Comparison of ENCODE assay signal across 8 cellular contexts in the genomic region with DNA sequence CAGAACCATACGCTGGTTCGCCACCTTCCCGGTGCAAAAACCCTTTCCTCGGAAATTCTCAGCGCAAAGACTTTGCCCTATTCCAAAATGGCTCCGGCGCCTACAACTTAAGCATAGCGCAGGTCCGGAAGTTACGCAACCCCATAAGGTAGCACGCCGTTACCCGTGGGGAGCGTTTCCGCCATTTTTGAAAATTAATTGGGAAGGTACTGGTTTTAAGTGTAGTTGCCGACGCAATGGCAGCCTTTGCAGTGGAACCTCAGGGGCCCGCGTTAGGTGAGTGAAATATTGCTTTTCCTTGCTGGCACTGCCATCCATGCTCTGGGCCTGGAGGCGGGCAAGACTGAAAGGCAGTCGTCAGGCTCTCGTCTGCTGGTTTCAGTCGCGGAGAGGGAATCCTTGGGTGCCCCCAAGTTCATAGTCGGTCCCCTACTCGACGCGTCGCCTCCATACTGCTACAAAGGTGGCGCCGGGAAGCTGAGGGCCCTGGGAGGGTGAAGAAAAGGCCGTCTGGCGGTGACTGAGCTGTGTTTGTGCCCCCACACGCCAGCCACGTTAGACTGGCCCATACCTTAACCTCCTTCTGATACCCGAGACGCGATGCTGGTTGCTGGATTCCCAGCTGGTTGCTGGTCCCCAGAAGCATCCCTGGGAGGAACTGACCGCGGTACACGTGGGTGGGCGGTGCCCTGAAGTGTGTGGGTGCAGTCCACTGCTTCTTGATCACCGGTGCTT. TPM values are rescaled to one million over a fixed set of nuclear protein-coding genes. Genes with fewer than 3 reads are reported as not detected.
DNase-seq lines count a peak whose midpoint lies in the region; ATAC-seq and TF ChIP-seq lines count a peak whose summit lies in the region.

NUP35 (plus strand) TSS at position 222 of the 735 bp plus-strand sequence; CDS start at position 237, 15 bp downstream.

- intact Hi-C loops in activated naive CD4-positive, alpha-beta T cell treated with anti-CD3 and anti-CD28 coated beads for 36 hours (cut with micrococcal nuclease): loop anchor here (1.0 kb wide), 3 partner anchors 46 to 408 kb away; partner anchors contain the start of genes DNAJC10, DUSP19 and NCKAP1

- H3K9me3 ChIP-seq in gastroesophageal sphincter (no peaks in the 10 kb centered on the region), neutrophil (no peaks in the 10 kb centered on the region)

- TF ChIP-seq POLR2A in gastroesophageal sphincter (IDR thresholded peaks at IDR 0.05): peak in 1 of 2 donors; percentile 14

- H3K27me3 Mint-ChIP-seq in activated naive CD4-positive, alpha-beta T cell treated with anti-CD3 and anti-CD28 coated beads for 36 hours (ENCODE audit: low read depth): peaks cover 6% of the 10 kb centered on the region

- peak within 1 kb of the TSS; percentile 93 for H3K4me3 Mint-ChIP-seq in activated naive CD4-positive, alpha-beta T cell treated with anti-CD3 and anti-CD28 coated beads for 36 hours

- H3K4me1 ChIP-seq in gastroesophageal sphincter (peaks cover 0 to 15% (median 4%) of the 10 kb centered on the region in 3 donors), neutrophil (ENCODE audit: control insufficient read depth in 1 of 2, insufficient read depth in 1 of 2, low read depth in 1 of 2, low read length in 1 of 2) (peaks cover 17 to 18% of the 10 kb centered on the region in 2 experiments)

- peaks cover 32% of the 10 kb centered on the region for H3K4me1 Mint-ChIP-seq in activated naive CD4-positive, alpha-beta T cell treated with anti-CD3 and anti-CD28 coated beads for 36 hours (ENCODE audit: low read depth)

- CTCF ChIA-PET in activated naive CD4-positive, alpha-beta T cell treated with anti-CD3 and anti-CD28 coated beads for 36 hours (lab: Charles Lee): no interaction called here

- H3K27ac Mint-ChIP-seq in activated naive CD4-positive, alpha-beta T cell treated with anti-CD3 and anti-CD28 coated beads for 36 hours: peak within 1 kb of the TSS; percentile 95

- peaks cover 10% of the 10 kb centered on the region for H3K36me3 Mint-ChIP-seq in activated naive CD4-positive, alpha-beta T cell treated with anti-CD3 and anti-CD28 coated beads for 36 hours (ENCODE audit: low read depth)

- H3K9me3 Mint-ChIP-seq in activated naive CD4-positive, alpha-beta T cell treated with anti-CD3 and anti-CD28 coated beads for 36 hours: no peaks in the 10 kb centered on the region

- H3K27ac ChIP-seq in gastroesophageal sphincter (peak within 1 kb of the TSS; percentile 82 to 94 (median 87)), neutrophil (peak within 1 kb of the TSS; percentile 65)

- TF ChIP-seq EP300 in gastroesophageal sphincter (IDR thresholded peaks at IDR 0.05): no peak

- 0% methylated on average over 4 to 12 of the region's 43 CpGs for WGBS in gastroesophageal sphincter (ENCODE audit: low coverage in 1 of 2), 2 donors

- peak within 1 kb of the TSS; percentile 94 for H3K4me3 ChIP-seq in HFF-Myc (replicated peaks; ENCODE audit: low read depth, low read length)
- H3K4me3 ChIP-seq in gastroesophageal sphincter: peak within 1 kb of the TSS; percentile 77 to 80
- H3K4me3 ChIP-seq in neutrophil (ENCODE audit: low read depth in 1 of 2, low read length in 1 of 2): peak within 1 kb of the TSS; percentile 76 to 87

- peaks cover 0 to 9% of the 10 kb centered on the region in 2 donors for H3K36me3 ChIP-seq in gastroesophageal sphincter
- no peaks in the 10 kb centered on the region for H3K36me3 ChIP-seq in neutrophil

- ATAC-seq in gastroesophageal sphincter: peak; percentile 95

- DNase-seq in GM03348 (ENCODE audit: low spot score) (peak; percentile 91), HFF-Myc (ENCODE audit: extremely low read depth, low read depth) (peak; percentile 87), NAMALWA (ENCODE audit: low spot score) (peak; percentile 95), SK-N-DZ (ENCODE audit: low spot score) (peak; percentile 94), superior temporal gyrus (ENCODE audit: extremely low spot score) (peak; percentile 98)
- DNase-seq in activated naive CD4-positive, alpha-beta T cell treated with anti-CD3 and anti-CD28 coated beads for 36 hours: peak; percentile 90

- H3K27me3 ChIP-seq in gastroesophageal sphincter (no peaks in the 10 kb centered on the region), neutrophil (peaks cover 10% of the 10 kb centered on the region)

- TF ChIP-seq CTCF in HFF-Myc (IDR thresholded peaks at IDR 0.05; ENCODE audit: low read depth, low read length, missing control alignments) (no peak), gastroesophageal sphincter (IDR thresholded peaks at IDR 0.05) (no peak), neutrophil (IDR thresholded peaks at IDR 0.05) (no peak)

RNA-seq across cellular contexts. Expression of gene NUP35, which starts in this region (rescaled TPM):
- polyA plus RNA-seq in SK-N-DZ (2014; cell fraction: cytosol; rRNA removed): 40.4 and 48.5 TPM in 2 replicates
- polyA plus RNA-seq in SK-N-DZ (2014; cell fraction: nucleus; rRNA removed): 26.2 and 32.2 TPM in 2 replicates
- total RNA-seq in activated naive CD4-positive, alpha-beta T cell treated with anti-CD3 and anti-CD28 coated beads for 36 hours: 10 to 100 TPM; 25.6 to 28.8 TPM
- total RNA-seq in gastroesophageal sphincter: 10 to 100 TPM in 2 of 4 donors, 1 to 10 TPM in 2; 6.8 to 17.1 (median 12.1) TPM

Comparison
In these comparisons a context has a peak if more than half of its experiments do, and no peak if none do; other contexts are left out.
1. Peak in every context shown above with its lines: DNase-seq, ATAC-seq, H3K4me3 ChIP-seq and H3K27ac ChIP-seq.